In genomic region chr18:55401275-55401620, GRCh38 we compare ENCODE assay signal across 13 cellular contexts.
DNase-seq lines count a peak whose midpoint lies in the region; ATAC-seq and TF ChIP-seq lines count a peak whose summit lies in the region.
"Had no signal": no experiment of that assay in that cellular context is flagged by ENCODE, and none has a peak within 500 bp of the region (broad histone marks: within the 10 kb centered on the region; RNA-seq: fewer than 3 reads in every experiment).

No MANE protein-coding gene starts in this region.

- H3K36me3 Mint-ChIP-seq in CD14-positive monocyte: peaks cover 0 to 3% of the 10 kb centered on the region in 2 donors

- H3K27me3 Mint-ChIP-seq in CD14-positive monocyte (ENCODE audit: low read depth in 3 of 3): peaks cover 0 to 2% (median 2%) of the 10 kb centered on the region in 3 donors
- H3K27me3 Mint-ChIP-seq: CD4-positive, alpha-beta T cell; naive B cell had no signal

- DNase-seq in EL (peak; percentile 24), astrocyte of the spinal cord (ENCODE audit: low read depth, low spot score) (peak; percentile 45), iris pigment epithelial cell (ENCODE audit: low read depth) (peak; percentile 39), gastrocnemius medialis (no peak), NCI-H1417 (lab: John Stamatoyannopoulos, UW) (no peak), CD14-positive monocyte (ENCODE audit: low spot score) (no peak)
- DNase-seq: activated effector memory CD4-positive, alpha-beta T cell treated with anti-CD3 and anti-CD28 coated beads, Interleukin-2, amount 50 U/mL, for 16 hours; CD4-positive, alpha-beta T cell; naive B cell; NCI-H1105 had no signal

- ATAC-seq in gastrocnemius medialis (no peak), HG03442 (IDR thresholded peaks at IDR 0.05; ENCODE audit: unreplicated experiment) (no peak), HG03159 (IDR thresholded peaks at IDR 0.05; ENCODE audit: unreplicated experiment) (no peak)
- ATAC-seq: GM12878 had no signal

- no peak for TF ChIP-seq CTCF in astrocyte of the spinal cord (IDR thresholded peaks at IDR 0.05; ENCODE audit: low read depth, low read length)
- no peak for TF ChIP-seq CTCF in gastrocnemius medialis (IDR thresholded peaks at IDR 0.05 in 4 of 5, conservative IDR thresholded peaks at IDR 0.05 in 1 of 5)
- no peak for TF ChIP-seq CTCF in CD14-positive monocyte (IDR thresholded peaks at IDR 0.05)

- no peaks in the 10 kb centered on the region for H3K27me3 ChIP-seq in gastrocnemius medialis

- no peak for TF ChIP-seq POLR2A in gastrocnemius medialis (IDR thresholded peaks at IDR 0.05)

- in situ Hi-C loops in astrocyte of the spinal cord (cut with HindIII; ENCODE audit: low sequenced_read_pairs) (no loop called here), gastrocnemius medialis (cut with MboI; ENCODE audit: low sequenced_read_pairs in 4 of 4) (loop anchor here in 2 of 4 donors (10.0 to 25.0 kb wide), 5 partner anchors 76 to 386 kb away; no protein-coding TSS in a partner anchor)

- H3K4me3 ChIP-seq in astrocyte of the spinal cord (ENCODE audit: low read depth, low read length) (peak overlapping the region; percentile 22), gastrocnemius medialis (peak overlapping the region; percentile 49 to 50 (median 50))
- H3K4me3 ChIP-seq: GM12878 had no signal

- H3K4me1 ChIP-seq in gastrocnemius medialis: peaks cover 76 to 90% of the 10 kb centered on the region in 2 donors

- H3K36me3 ChIP-seq in gastrocnemius medialis: no peaks in the 10 kb centered on the region

- no peak overlapping the region for H3K27ac Mint-ChIP-seq in CD14-positive monocyte
- H3K27ac Mint-ChIP-seq: CD4-positive, alpha-beta T cell had no signal

- intact Hi-C loops in gastrocnemius medialis (cut with DNase I; ENCODE audit: low total_unique reads): loop anchor here (5.0 kb wide), 2 partner anchors 64 to 376 kb away; no protein-coding TSS in a partner anchor
- intact Hi-C loops in CD14-positive monocyte (cut with micrococcal nuclease): no loop called here

- no peak overlapping the region for H3K4me3 Mint-ChIP-seq in CD14-positive monocyte
- H3K4me3 Mint-ChIP-seq: CD4-positive, alpha-beta T cell; naive B cell had no signal

- no peaks in the 10 kb centered on the region for H3K9me3 ChIP-seq in gastrocnemius medialis

- H3K4me1 Mint-ChIP-seq in CD14-positive monocyte: peaks cover 4% of the 10 kb centered on the region

- peaks cover 0 to 2% (median 0%) of the 10 kb centered on the region in 7 donors for H3K9me3 Mint-ChIP-seq in CD14-positive monocyte
- H3K9me3 Mint-ChIP-seq: CD4-positive, alpha-beta T cell; naive B cell had no signal

- peak overlapping the region; percentile 80 to 85 (median 81) for H3K27ac ChIP-seq in gastrocnemius medialis

Comparison
In these comparisons a context has a peak if more than half of its experiments do, and no peak if none do; other contexts are left out.
1. DNase-seq: peak in EL (single experiment), astrocyte of the spinal cord (single experiment) and iris pigment epithelial cell (single experiment); none in gastrocnemius medialis (0 of 2), NCI-H1417 (0 of 3) and CD14-positive monocyte (single experiment).